1 cellular context compared by ENCODE assay signal in the genomic region with DNA sequence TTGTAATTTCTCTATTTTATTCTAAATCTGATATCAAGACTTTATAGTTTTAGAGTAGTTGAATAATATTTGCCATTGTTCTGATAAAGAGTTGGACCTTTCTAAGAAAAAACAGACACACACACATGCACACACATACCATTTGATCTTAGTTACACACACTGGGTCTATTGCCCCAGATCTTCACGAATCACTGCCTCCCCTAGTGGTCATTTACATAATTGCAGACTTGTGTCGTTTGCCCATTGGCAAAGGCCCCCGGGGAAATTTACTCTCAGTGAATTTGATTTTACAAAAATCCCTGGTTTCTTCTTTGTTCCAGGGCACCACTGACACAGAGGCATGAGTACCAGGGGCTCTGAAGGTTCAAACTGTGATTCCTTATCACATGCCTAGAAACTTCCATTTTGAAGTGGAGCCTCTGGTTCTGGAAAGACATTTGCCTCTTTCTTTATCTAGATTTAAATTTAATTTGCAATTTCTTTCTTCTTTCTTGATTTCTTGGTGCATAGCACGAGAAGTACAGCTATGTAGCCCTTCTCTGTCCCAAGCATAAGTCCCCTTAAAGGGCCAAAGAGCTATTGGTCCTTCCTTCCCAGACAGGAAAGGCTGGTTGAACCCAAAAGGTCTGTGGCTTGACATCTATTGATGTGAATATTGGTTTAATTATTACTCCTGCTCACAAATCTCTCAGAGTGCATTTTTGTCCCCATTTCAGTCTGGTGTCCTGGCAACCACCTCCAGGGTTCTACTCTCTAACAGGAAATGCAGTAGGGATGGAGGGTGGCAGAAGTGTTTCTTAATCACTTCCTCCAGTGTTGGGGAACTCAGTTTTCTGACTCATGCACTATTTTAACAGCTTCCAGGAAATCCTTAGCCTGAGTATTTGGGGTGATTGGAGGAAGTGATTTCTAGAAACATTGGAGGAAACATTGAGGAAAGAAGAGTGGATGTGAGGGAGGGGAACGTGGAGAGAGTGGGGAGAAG.
TF ChIP-seq lines count a peak whose summit lies in the region.

No MANE protein-coding gene starts in this region.

TF ChIP-seq in H1, 55 proteins besides CTCF, POLR2A, EP300 and RAD21 (continued from another document):
- TF ChIP-seq GABPA (IDR thresholded peaks at IDR 0.05; ENCODE audit: borderline replicate concordance, insufficient read depth, low read length), result no peak
- no peak for TF ChIP-seq BACH1 (IDR thresholded peaks at IDR 0.05; ENCODE audit: low read length)
- TF ChIP-seq EZH2 (IDR thresholded peaks at IDR 0.05; ENCODE audit: low read depth, low read length, severe bottlenecking), result no peak
- TF ChIP-seq TAF7 (optimal IDR thresholded peaks at IDR 0.05; ENCODE audit: borderline replicate concordance, low read depth, low read length), result no peak
- TF ChIP-seq POU5F1 (IDR thresholded peaks at IDR 0.05; ENCODE audit: low read depth, low read length), result no peak
- no peak for TF ChIP-seq POLR2AphosphoS5 (IDR thresholded peaks at IDR 0.05; ENCODE audit: low read depth, low read length)
